ENCODE assay signal across 22 cellular contexts in genomic region chr3:174767853-174768382, GRCh38.
DNase-seq lines count a peak whose midpoint lies in the region; ATAC-seq and TF ChIP-seq lines count a peak whose summit lies in the region.
"Had no signal": no experiment of that assay in that cellular context is flagged by ENCODE, and none has a peak within 500 bp of the region (broad histone marks: within the 10 kb centered on the region; RNA-seq: fewer than 3 reads in every experiment).

No MANE protein-coding gene starts in this region.

- no peak for TF ChIP-seq POLR2A in stomach (IDR thresholded peaks at IDR 0.05)

- H3K9me3 Mint-ChIP-seq in activated naive CD4-positive, alpha-beta T cell treated with anti-CD3 and anti-CD28 coated beads, Interleukin-2, amount 50 U/mL, for 72 hours = peaks cover 0 to 11% of the 10 kb centered on the region in 2 donors

- DNase-seq in MG63 (peak; percentile 43), cardiac fibroblast (ENCODE audit: low read depth in 2 of 2) (peak; percentile 65 to 86), fibroblast of villous mesenchyme (ENCODE audit: low read depth) (peak; percentile 48), skeletal muscle cell (ENCODE audit: low read depth) (peak; percentile 57), stomach (no peak), activated T-cell treated with anti-CD3 and anti-CD28 coated beads for 4 hours (no peak)
- no peak for DNase-seq in activated naive CD4-positive, alpha-beta T cell treated with anti-CD3 and anti-CD28 coated beads, Interleukin-2, amount 50 U/mL, for 72 hours (ENCODE audit: low spot score in 2 of 2)
- DNase-seq: activated CD4-positive, CD25-positive, alpha-beta regulatory T cell treated with anti-CD3 and anti-CD28 coated beads, Interleukin-2, amount 50 U/mL, for 72 hours; CD4-positive, CD25-positive, alpha-beta regulatory T cell; central memory CD4-positive, alpha-beta T cell; DMS53; effector CD8-positive, alpha-beta T cell; gastrocnemius medialis; mesenchymal stem cell; naive thymus-derived CD4-positive, alpha-beta T cell; NCI-H1930; NCI-H446; NK-92 treated with Interleukin-12 subunit alpha and Interleukin-12 subunit beta, amount 100 ng/mL, for 24 hours; testis had no signal

- H3K36me3 ChIP-seq in MG63 (peaks cover 16% of the 10 kb centered on the region), stomach (no peaks in the 10 kb centered on the region)
- H3K36me3 ChIP-seq: gastrocnemius medialis had no signal

- H3K27me3 ChIP-seq in MG63 (no peaks in the 10 kb centered on the region), stomach (no peaks in the 10 kb centered on the region)
- H3K27me3 ChIP-seq: gastrocnemius medialis, testis had no signal

- TF ChIP-seq CTCF in cardiac fibroblast (IDR thresholded peaks at IDR 0.05; ENCODE audit: low read depth, low read length) (no peak), fibroblast of villous mesenchyme (IDR thresholded peaks at IDR 0.05; ENCODE audit: insufficient read depth, low read depth, low read length) (no peak), stomach (IDR thresholded peaks at IDR 0.05) (no peak)

- peaks cover 0 to 8% (median 3%) of the 10 kb centered on the region in 4 donors for H3K4me1 ChIP-seq in stomach
- H3K4me1 ChIP-seq: gastrocnemius medialis, testis had no signal

- H3K9me3 ChIP-seq in MG63 (peaks cover 8% of the 10 kb centered on the region), stomach (no peaks in the 10 kb centered on the region)
- H3K9me3 ChIP-seq: gastrocnemius medialis, testis had no signal

- H3K36me3 Mint-ChIP-seq in activated naive CD4-positive, alpha-beta T cell treated with anti-CD3 and anti-CD28 coated beads, Interleukin-2, amount 50 U/mL, for 72 hours = no peaks in the 10 kb centered on the region
- H3K36me3 Mint-ChIP-seq: activated naive CD8-positive, alpha-beta T cell; CD4-positive, CD25-positive, alpha-beta regulatory T cell; naive thymus-derived CD4-positive, alpha-beta T cell had no signal

- intact Hi-C loops in stomach (cut with DNase I; ENCODE audit: low total_unique reads) = no loop called here

- no peak for TF ChIP-seq EP300 in stomach (IDR thresholded peaks at IDR 0.05)

- no peak overlapping the region for H3K27ac Mint-ChIP-seq in activated naive CD4-positive, alpha-beta T cell treated with anti-CD3 and anti-CD28 coated beads, Interleukin-2, amount 50 U/mL, for 72 hours
- H3K27ac Mint-ChIP-seq: activated naive CD8-positive, alpha-beta T cell; CD4-positive, CD25-positive, alpha-beta regulatory T cell; naive thymus-derived CD4-positive, alpha-beta T cell; progenitor cell of endocrine pancreas had no signal

- H3K4me3 ChIP-seq in MG63 = no peak overlapping the region
- no peak overlapping the region for H3K4me3 ChIP-seq in cardiac fibroblast (replicated peaks in 1 of 2; ENCODE audit: low read depth in 2 of 2, low read length in 2 of 2)
- no peak overlapping the region for H3K4me3 ChIP-seq in fibroblast of villous mesenchyme (ENCODE audit: low read depth, low read length)
- H3K4me3 ChIP-seq in skeletal muscle cell (ENCODE audit: low read depth, low read length) = no peak overlapping the region
- H3K4me3 ChIP-seq in stomach = no peak overlapping the region
- H3K4me3 ChIP-seq: gastrocnemius medialis, testis had no signal

- ATAC-seq in activated naive CD4-positive, alpha-beta T cell treated with anti-CD3 and anti-CD28 coated beads, Interleukin-2, amount 50 U/mL, for 72 hours = no peak
- no peak for ATAC-seq in GM18867 (IDR thresholded peaks at IDR 0.05; ENCODE audit: unreplicated experiment)
- ATAC-seq: gastrocnemius medialis; naive thymus-derived CD4-positive, alpha-beta T cell had no signal

- WGBS in stomach, 5 donors = 18 to 46% (median 29%) methylated on average over 5 of the region's 5 CpGs

- no peak overlapping the region for H3K27ac ChIP-seq in stomach
- H3K27ac ChIP-seq: gastrocnemius medialis, testis had no signal

Comparison
In these comparisons a context has a peak if more than half of its experiments do, and no peak if none do; other contexts are left out.
1. DNase-seq: peak in MG63 (single experiment), cardiac fibroblast (2 of 2), fibroblast of villous mesenchyme (single experiment) and skeletal muscle cell (single experiment); none in activated naive CD4-positive, alpha-beta T cell treated with anti-CD3 and anti-CD28 coated beads, Interleukin-2, amount 50 U/mL, for 72 hours (0 of 2), stomach (single experiment) and activated T-cell treated with anti-CD3 and anti-CD28 coated beads for 4 hours (single experiment).